Comparison of ENCODE assay signal across 24 cellular contexts in the genomic region with DNA sequence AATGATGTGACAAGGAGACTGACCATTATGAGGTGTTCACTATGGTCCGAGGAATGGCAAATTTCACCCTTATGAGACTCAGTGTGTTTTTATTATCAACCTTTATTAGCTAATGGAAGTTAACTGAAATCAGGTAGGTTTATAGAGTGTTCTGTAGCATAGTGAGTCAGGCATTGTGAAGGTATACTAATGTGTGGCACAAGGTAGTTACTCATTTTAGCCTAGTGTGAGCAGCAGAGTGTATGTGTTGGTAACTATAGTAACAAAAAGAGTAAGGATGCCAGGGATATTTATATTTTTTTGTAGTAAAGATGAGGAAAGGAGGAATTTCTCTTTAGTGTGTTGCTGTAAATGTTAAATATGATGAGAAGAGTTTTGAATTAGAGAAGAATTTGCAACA. TPM values are rescaled to one million over a fixed set of nuclear protein-coding genes. Genes with fewer than 3 reads are reported as not detected.
DNase-seq lines count a peak whose midpoint lies in the region; ATAC-seq, FAIRE-seq and TF ChIP-seq lines count a peak whose summit lies in the region.
"Had no signal": no experiment of that assay in that cellular context is flagged by ENCODE, and none has a peak within 500 bp of the region (broad histone marks: within the 10 kb centered on the region; RNA-seq: fewer than 3 reads in every experiment).

No MANE protein-coding gene starts in this region.

- no peak for TF ChIP-seq CTCF in IMR-90 (conservative IDR thresholded peaks at IDR 0.05; ENCODE audit: low read depth, low read length)
- TF ChIP-seq CTCF in GM12878 (IDR thresholded peaks at IDR 0.05 in 2 of 3, conservative IDR thresholded peaks at IDR 0.05 in 1 of 3; ENCODE audit: control insufficient read depth in 2 of 3, extremely low read depth in 1 of 3, insufficient read depth in 1 of 3, low read depth in 3 of 3, low read length in 3 of 3): no peak
- no peak for TF ChIP-seq CTCF in gastrocnemius medialis (IDR thresholded peaks at IDR 0.05 in 4 of 5, conservative IDR thresholded peaks at IDR 0.05 in 1 of 5)

- H3K56ac ChIP-seq in IMR-90 (ENCODE audit: extremely low read depth, insufficient read depth, low read length): no peak overlapping the region

- no peak overlapping the region for H2BK20ac ChIP-seq in IMR-90 (ENCODE audit: low read depth, low read length)

- H4K20me1 ChIP-seq in IMR-90 (ENCODE audit: insufficient read depth, low read length) (peaks cover 34% of the 10 kb centered on the region), GM12878 (ENCODE audit: control insufficient read depth, insufficient read depth) (no peaks in the 10 kb centered on the region)

- POLR2A ChIA-PET in IMR-90 (lab: Charles Lee; ENCODE audit: unreplicated experiment): no interaction called here
- POLR2A ChIA-PET in GM12878 (lab: Charles Lee): interaction anchor here (1.1 kb wide), 1 partner anchor 56 kb away, joined by 3 read pairs; no protein-coding TSS in a partner anchor

- dilution Hi-C loops in IMR-90 (cut with HindIII; ENCODE audit: low sequenced_read_pairs, unreplicated experiment): no loop called here

- no CpG with 5 or more reads among the region's 1 CpG for WGBS in IMR-90 (ENCODE audit: extremely low coverage in 2 of 2, insufficient read length in 1 of 2), 2 experiments
- 96% methylated on average over 1 of the region's 1 CpG for WGBS in GM12878 (ENCODE audit: insufficient coverage, insufficient replicate concordance, low lambda C conversion rate, missing lambda C conversion rate)

- RAD21 ChIA-PET in GM12878 (lab: Charles Lee; ENCODE audit: unreplicated experiment): no interaction called here

- H2AFZ ChIP-seq in IMR-90 (replicated peaks; ENCODE audit: low read length, poor library complexity) (no peak overlapping the region), GM12878 (ENCODE audit: control insufficient read depth, low read depth, low read length) (no peak overlapping the region)

- H2BK120ac ChIP-seq in IMR-90 (ENCODE audit: low read depth, low read length): no peak overlapping the region

- H4K8ac ChIP-seq in IMR-90 (ENCODE audit: low read depth in 2 of 2, low read length in 2 of 2): no peak overlapping the region

- no peak for ATAC-seq in IMR-90 (ENCODE audit: low read depth)
- peak; percentile 38; the same call in 2 of the 3 replicates for ATAC-seq in GM12878
- no peak for ATAC-seq in gastrocnemius medialis
- no peak for ATAC-seq in GM19467 (IDR thresholded peaks at IDR 0.05; ENCODE audit: unreplicated experiment)
- ATAC-seq: stimulated activated memory B cell treated with anti-CD40 and anti-IgM and Interleukin-4, amounts not matched to agents 10 μg/mL and 1 μg/mL and 100 μg/mL, for 72 hours had no signal

- no peak overlapping the region for H4K91ac ChIP-seq in IMR-90 (ENCODE audit: insufficient read depth, low read depth, low read length)

- no peak overlapping the region for H2AK9ac ChIP-seq in IMR-90 (replicated peaks; ENCODE audit: low read depth, low read length, poor library complexity)

- no peak overlapping the region for H3K4ac ChIP-seq in IMR-90 (ENCODE audit: low read depth, low read length)

- no peak overlapping the region for H4K5ac ChIP-seq in IMR-90 (ENCODE audit: low read depth, low read length)

- BruUV-seq in IMR-90 (replicated peaks; lab: Mats Ljungman, UMichigan): no TSS peak
- no TSS peak for BruUV-seq in GM12878 (replicated peaks; lab: Mats Ljungman, UMichigan)

- intact Hi-C loops in IMR-90 (cut with micrococcal nuclease) (no loop called here), GM12878 (cut with micrococcal nuclease; ENCODE audit: unreplicated experiment) (no loop called here), gastrocnemius medialis (cut with DNase I; ENCODE audit: low total_unique reads) (no loop called here)

- H2BK15ac ChIP-seq in IMR-90 (ENCODE audit: low read depth, low read length): no peak overlapping the region

- DNase-seq in IMR-90 (peak; percentile 47), GM12878 (ENCODE audit: low read depth, low spot score) (no peak), fibroblast of gingiva (ENCODE audit: low read depth) (peak; percentile 17), gastrocnemius medialis (no peak), RKO (ENCODE audit: low spot score) (no peak), DMS53 (lab: John Stamatoyannopoulos, UW) (no peak), urothelium cell line (ENCODE audit: low spot score) (no peak)
- DNase-seq: activated CD4-positive, alpha-beta T cell treated with anti-CD3 and anti-CD28 coated beads, Interleukin-2, amount 50 U/mL, for 48 hours; activated T-cell treated with anti-CD3 and anti-CD28 coated beads, Interleukin-2, amount 50 U/mL, for 48 hours; colonic mucosa; DMS79; KBM-7; kidney glomerular epithelial cell; NCI-H1048; NCI-H2107; NCI-H774; nucleus accumbens; spleen; SW 1271 had no signal

- TF ChIP-seq POLR2A in IMR-90 (IDR thresholded peaks at IDR 0.05; ENCODE audit: low read depth, low read length): no peak
- no peak for TF ChIP-seq POLR2A in GM12878 (IDR thresholded peaks at IDR 0.05; ENCODE audit: low read depth, low read length)
- TF ChIP-seq POLR2A in gastrocnemius medialis (IDR thresholded peaks at IDR 0.05): no peak

- H3K27ac ChIP-seq in IMR-90 (ENCODE audit: insufficient read depth, low read length) (no peak overlapping the region), GM12878 (ENCODE audit: control insufficient read depth, insufficient read depth) (no peak overlapping the region), gastrocnemius medialis (peak overlapping the region; percentile 93 to 99 (median 99))
- H3K27ac ChIP-seq: C4-2B, colonic mucosa, esophagus muscularis mucosa, spleen had no signal

- no peaks in the 10 kb centered on the region for H3K9me3 ChIP-seq in IMR-90 (ENCODE audit: control insufficient read depth, insufficient read depth, low read length)
- H3K9me3 ChIP-seq in GM12878 (replicated peaks; ENCODE audit: control insufficient read depth, insufficient read depth, low read length): no peaks in the 10 kb centered on the region; the same call in 2 of the 3 replicates
- H3K9me3 ChIP-seq in gastrocnemius medialis: no peaks in the 10 kb centered on the region
- H3K9me3 ChIP-seq: colonic mucosa, esophagus muscularis mucosa, spleen had no signal

- H3K18ac ChIP-seq in IMR-90 (ENCODE audit: low read depth, low read length): no peak overlapping the region; the same call in 1 of the 2 replicates

- CTCF ChIA-PET in IMR-90 (lab: Yijun Ruan, JAX): interaction anchor here (0.6 to 1.0 kb wide), 2 partner anchors 8 to 111 kb away, joined by 3 to 4 read pairs; no protein-coding TSS in a partner anchor
- CTCF ChIA-PET in GM12878 (lab: Yijun Ruan, JAX): interaction anchor here (1.0 to 1.3 kb wide), 3 partner anchors 10 to 32 kb away, joined by 3 to 4 read pairs (median 3); no protein-coding TSS in a partner anchor

- TF ChIP-seq RAD21 in IMR-90 (IDR thresholded peaks at IDR 0.05; ENCODE audit: low read length) (no peak), GM12878 (IDR thresholded peaks at IDR 0.05; ENCODE audit: insufficient read depth, low read depth, low read length) (no peak)

- peaks cover 10 to 58% of the 10 kb centered on the region in 2 experiments for H3K79me1 ChIP-seq in IMR-90 (ENCODE audit: low read depth in 1 of 2, low read length in 2 of 2)

- H3K36me3 ChIP-seq in IMR-90 (ENCODE audit: control insufficient read depth, insufficient read depth, low read length) (peaks cover 3% of the 10 kb centered on the region; the same call in 1 of the 2 replicates), GM12878 (ENCODE audit: control insufficient read depth in 2 of 2, insufficient read depth in 2 of 2, low read length in 1 of 2) (no peaks in the 10 kb centered on the region), gastrocnemius medialis (no peaks in the 10 kb centered on the region)
- H3K36me3 ChIP-seq: colonic mucosa, esophagus muscularis mucosa had no signal

- H3K23ac ChIP-seq in IMR-90 (ENCODE audit: low read depth, low read length): peak overlapping the region; percentile 23; the same call in 1 of the 2 replicates

- H3K9me1 ChIP-seq in IMR-90 (ENCODE audit: insufficient read depth, low read length): peaks cover 7% of the 10 kb centered on the region; the same call in 1 of the 2 replicates

- H3K27me3 ChIP-seq in IMR-90 (ENCODE audit: control insufficient read depth, insufficient read depth, low read length): no peaks in the 10 kb centered on the region
- H3K27me3 ChIP-seq in GM12878 (replicated peaks in 1 of 2; ENCODE audit: control insufficient read depth in 2 of 2, insufficient read depth in 2 of 2, low read length in 1 of 2): no peaks in the 10 kb centered on the region
- H3K27me3 ChIP-seq in gastrocnemius medialis: no peaks in the 10 kb centered on the region
- H3K27me3 ChIP-seq: colonic mucosa, esophagus muscularis mucosa, spleen had no signal

- no peak for TF ChIP-seq EP300 in GM12878 (IDR thresholded peaks at IDR 0.05; ENCODE audit: borderline replicate concordance in 1 of 2, control insufficient read depth in 1 of 2, low read depth in 2 of 2, low read length in 2 of 2)

- no peak overlapping the region for H2AK5ac ChIP-seq in IMR-90 (ENCODE audit: low read depth, low read length)

- no peak overlapping the region for H3K9ac ChIP-seq in IMR-90 (ENCODE audit: low read depth, low read length)
- H3K9ac ChIP-seq in GM12878 (ENCODE audit: control insufficient read depth, insufficient read depth, low read length): no peak overlapping the region

- no peak overlapping the region for H3K4me3 ChIP-seq in IMR-90 (ENCODE audit: insufficient read depth, low read depth, low read length)
- no peak overlapping the region for H3K4me3 ChIP-seq in GM12878
- H3K4me3 ChIP-seq in gastrocnemius medialis: peak overlapping the region in 2 of 4 donors; percentile 10 to 24
- H3K4me3 ChIP-seq: colonic mucosa, esophagus muscularis mucosa, spleen had no signal

- SMC1A ChIA-PET in GM12878 (lab: Charles Lee; ENCODE audit: uncharacterized antibody, unreplicated experiment): interaction anchor here (1.1 to 1.9 kb wide), 2 partner anchors 11 to 57 kb away, joined by 3 to 9 read pairs; no protein-coding TSS in a partner anchor

- H2BK5ac ChIP-seq in IMR-90 (ENCODE audit: low read depth, low read length, poor library complexity, severe bottlenecking): no peak overlapping the region

- FAIRE-seq in GM12878 (lab: Jason Lieb, UNC) (no peak), urothelium cell line (lab: Jason Lieb, UNC) (no peak)
- FAIRE-seq: GM19239 had no signal

- H3K4me1 ChIP-seq in IMR-90 (ENCODE audit: control insufficient read depth, insufficient read depth, low read length): peaks cover 8% of the 10 kb centered on the region
- no peaks in the 10 kb centered on the region for H3K4me1 ChIP-seq in GM12878 (ENCODE audit: control insufficient read depth, insufficient read depth, low read length)
- H3K4me1 ChIP-seq in gastrocnemius medialis: peaks cover 85 to 96% of the 10 kb centered on the region in 2 donors
- H3K4me1 ChIP-seq: colonic mucosa had no signal

- in situ Hi-C loops in IMR-90 (cut with MboI; ENCODE audit: low sequenced_read_pairs): no loop called here
- in situ Hi-C loops in GM12878 (cut with MboI): no loop called here
- in situ Hi-C loops in gastrocnemius medialis (cut with MboI; ENCODE audit: low sequenced_read_pairs in 4 of 4): no loop called here

- 0 out of 2 replicates have a peak overlapping the region, but pooled peaks have one; percentile 33 for H3K14ac ChIP-seq in IMR-90 (replicated peaks; ENCODE audit: low read depth, low read length)

- no peaks in the 10 kb centered on the region for H3K79me2 ChIP-seq in GM12878 (ENCODE audit: control insufficient read depth, insufficient read depth, low read length)

- H3K4me2 ChIP-seq in IMR-90 (ENCODE audit: low read depth, low read length) (no peak overlapping the region), GM12878 (ENCODE audit: control insufficient read depth, insufficient read depth) (no peak overlapping the region)

RNA-seq across cellular contexts. Expression of gene PDLIM5, which starts 12.0 kb away (rescaled TPM):
- total RNA-seq in IMR-90 (2012; rRNA removed) (159 and 188 TPM in 2 replicates), GM12878 (2014; rRNA removed) (18.5 and 22.1 TPM in 2 replicates), GM12878 (2014; rRNA removed; fragmentation: Illumina TruSeq; extraction: Trizol) (16.1 and 17.4 TPM in 2 replicates), GM12878 (2021) (21.7 and 23.0 TPM in 2 replicates), gastrocnemius medialis (100 to 1,000 TPM; 473 to 833 (median 673) TPM)
- polyA plus RNA-seq in IMR-90 (2012; rRNA removed) (96.5 and 98.9 TPM in 2 replicates), GM12878 (2011; rRNA removed) (41.7 and 52.9 TPM in 2 replicates), GM12878 (2014; fragmentation: Illumina TruSeq; extraction: Trizol) (11.0 and 23.1 TPM in 2 replicates), GM12878 (2014; fragmentation: Nextera tagmentation; extraction: Ambion mirVana) (10 to 100 TPM in 1 of 2 experiments, 1 to 10 TPM in 1; 10.0 to 15.2 TPM), GM12878 (2014; rRNA removed) (11.8 and 13.7 TPM in 2 replicates), GM12878 (2016; fragmentation: Nextera tagmentation; extraction: Ambion mirVana) (10 to 100 TPM; 25.5 to 25.7 TPM)
- 50.8 and 51.2 TPM in 2 replicates for polyA plus RNA-seq in IMR-90 (2012; cell fraction: cytosol; rRNA removed)
- polyA plus RNA-seq in IMR-90 (2012; cell fraction: nucleus; rRNA removed; ENCODE audit: low replicate concordance): 53.9 and 106 TPM in 2 replicates
- 187 and 218 TPM in 2 replicates for total RNA-seq in GM12878 (2013; cell fraction: nucleolus; rRNA removed)
- polyA plus RNA-seq in GM12878 (2011; ENCODE audit: low read depth): 11.4 TPM
- polyA plus RNA-seq in GM12878 (2011; cell fraction: cytosol; rRNA removed): 55.5 and 59.5 TPM in 2 replicates
- polyA plus RNA-seq in GM12878 (2011; cell fraction: nucleus; rRNA removed): 29.4 and 31.0 TPM in 2 replicates
- 8.7 and 13.9 TPM in 2 replicates for polyA plus RNA-seq in GM12878 (2012)
- polyA minus RNA-seq in GM12878 (2011; rRNA and poly(A)+ RNA removed): 135 and 169 TPM in 2 replicates
- 20.6 and 21.4 TPM in 2 replicates for polyA minus RNA-seq in GM12878 (2011; cell fraction: cytosol; rRNA and poly(A)+ RNA removed)
- polyA minus RNA-seq in GM12878 (2011; cell fraction: nucleus; rRNA and poly(A)+ RNA removed): 84.3 and 172 TPM in 2 replicates

Comparison
In these comparisons a context has a peak if more than half of its experiments do, and no peak if none do; other contexts are left out.
1. DNase-seq: peak in IMR-90 (single experiment) and fibroblast of gingiva (single experiment); none in GM12878 (single experiment), gastrocnemius medialis (0 of 2), RKO (single experiment), DMS53 (single experiment) and urothelium cell line (single experiment).
2. H3K27ac ChIP-seq: peak in gastrocnemius medialis (4 of 4); none in IMR-90 (single experiment) and GM12878 (single experiment).